In the genomic region with DNA sequence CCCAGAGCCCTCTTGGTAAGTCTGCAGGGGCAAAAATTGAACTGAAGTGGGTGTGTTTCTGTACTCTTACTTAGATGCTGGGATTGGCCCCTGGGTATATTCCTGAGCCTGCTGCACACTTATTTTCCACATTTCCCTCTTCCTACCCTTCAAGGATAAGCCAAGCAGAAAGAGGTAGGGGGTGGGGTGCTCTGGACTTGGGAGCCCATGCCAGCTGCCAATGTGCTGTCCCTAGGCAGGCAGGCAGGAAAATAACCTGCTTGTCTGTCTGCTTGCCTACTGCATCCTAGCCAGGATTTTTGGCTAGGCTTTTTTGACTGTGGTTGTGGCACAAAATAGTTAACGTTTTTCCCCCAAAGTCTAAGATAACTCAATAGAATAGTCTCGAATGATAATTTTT, we compare ENCODE assay signal across 21 cellular contexts.
"Had no signal": no experiment of that assay in that cellular context is flagged by ENCODE, and none has a peak within 500 bp of the region (broad histone marks: within the 10 kb centered on the region; RNA-seq: fewer than 3 reads in every experiment).

No MANE protein-coding gene starts in this region.

- H3K36me3 ChIP-seq: left lung, lower lobe of right lung, pancreas, prostate gland, spleen, suprapubic skin, thoracic aorta, tibial nerve, uterus had no signal

- H3K4me3 ChIP-seq: left lung, lower lobe of right lung, pancreas, prostate gland, spleen, suprapubic skin, thoracic aorta, tibial nerve, uterus had no signal

- DNase-seq: hippocampal formation; left colon; left lung; lower lobe of right lung; mammary epithelial cell; mesenchymal stem cell; naive thymus-derived CD8-positive, alpha-beta T cell; pancreas; posterior cingulate gyrus; retina; right cardiac atrium; small intestine; spleen; stimulated activated CD4-positive, alpha-beta T cell treated with anti-CD3 and anti-CD28 coated beads, Interleukin-4, amount 100 ng/mL, for 24 hours; stimulated activated naive CD4-positive, alpha-beta T cell; uterus had no signal

- H3K27ac ChIP-seq: left lung, lower lobe of right lung, pancreas, prostate gland, spleen, suprapubic skin, thoracic aorta, tibial nerve, uterus had no signal

- H3K4me1 ChIP-seq: left lung, lower lobe of right lung, pancreas, prostate gland, spleen, suprapubic skin, tibial nerve, uterus had no signal

- H3K27me3 ChIP-seq: left lung, pancreas, tibial nerve, uterus had no signal

- FAIRE-seq: keratinocyte, pancreas, small intestine had no signal

- H3K9me3 ChIP-seq: lower lobe of right lung, pancreas, prostate gland, suprapubic skin, thoracic aorta, uterus had no signal
